ENCODE assay signal across 1 cellular context in the genomic region with DNA sequence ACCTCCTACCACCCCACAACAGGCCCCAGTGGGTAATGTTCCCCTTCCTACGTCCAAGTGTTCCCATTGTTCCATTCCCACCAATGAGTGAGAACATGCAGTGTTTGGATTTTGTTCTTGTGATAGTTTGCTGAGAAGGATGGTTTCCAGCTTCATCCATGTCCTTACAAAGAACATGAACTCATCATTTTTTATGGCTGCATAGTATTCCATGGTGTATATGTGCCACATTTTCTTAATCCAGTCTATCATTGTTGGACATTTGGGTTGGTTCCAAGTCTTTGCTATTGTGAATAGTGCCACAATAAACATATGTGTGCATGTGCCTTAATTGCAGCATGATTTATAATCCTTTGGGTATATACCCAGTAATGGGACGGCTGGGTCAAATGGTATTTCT.
TF ChIP-seq lines count a peak whose summit lies in the region.
"Not testable (repeated sequence)": the region's sequence is repeated elsewhere in the genome, so short reads cannot be mapped to it uniquely, and the experiment has no call there.

No MANE protein-coding gene starts in this region.

- H3K9me3 ChIP-seq in HEK293 (ENCODE audit: control insufficient read depth, insufficient read depth, low read depth, low read length), result not testable (repeated sequence)

- H3K4me1 ChIP-seq in HEK293 (ENCODE audit: control insufficient read depth, insufficient read depth, low read length), result not testable (repeated sequence)

- not testable (repeated sequence) for H3K27ac ChIP-seq in HEK293 (ENCODE audit: extremely low read depth, low read depth, low read length)

- POLR2A ChIA-PET in HEK293 (lab: Yijun Ruan, JAX), result not testable (repeated sequence)

- CTCF ChIA-PET in HEK293 (lab: Yijun Ruan, JAX), result not testable (repeated sequence)

- H3K4me3 ChIP-seq in HEK293 (ENCODE audit: low read depth, low read length), result not testable (repeated sequence)

- not testable (repeated sequence) for H3K36me3 ChIP-seq in HEK293 (ENCODE audit: control insufficient read depth in 2 of 2, insufficient read depth in 1 of 2, low read length in 2 of 2)

- not testable (repeated sequence) for TF ChIP-seq CTCF in HEK293 (tag by site-specific recombination; IDR thresholded peaks at IDR 0.05)

TF ChIP-seq in HEK293, 187 proteins besides CTCF, POLR2A, EP300 and RAD21:
- TF ChIP-seq ZNF146 (tag by site-specific recombination; IDR thresholded peaks at IDR 0.05), result peak; percentile 83
- TF ChIP-seq, protein P1, sequence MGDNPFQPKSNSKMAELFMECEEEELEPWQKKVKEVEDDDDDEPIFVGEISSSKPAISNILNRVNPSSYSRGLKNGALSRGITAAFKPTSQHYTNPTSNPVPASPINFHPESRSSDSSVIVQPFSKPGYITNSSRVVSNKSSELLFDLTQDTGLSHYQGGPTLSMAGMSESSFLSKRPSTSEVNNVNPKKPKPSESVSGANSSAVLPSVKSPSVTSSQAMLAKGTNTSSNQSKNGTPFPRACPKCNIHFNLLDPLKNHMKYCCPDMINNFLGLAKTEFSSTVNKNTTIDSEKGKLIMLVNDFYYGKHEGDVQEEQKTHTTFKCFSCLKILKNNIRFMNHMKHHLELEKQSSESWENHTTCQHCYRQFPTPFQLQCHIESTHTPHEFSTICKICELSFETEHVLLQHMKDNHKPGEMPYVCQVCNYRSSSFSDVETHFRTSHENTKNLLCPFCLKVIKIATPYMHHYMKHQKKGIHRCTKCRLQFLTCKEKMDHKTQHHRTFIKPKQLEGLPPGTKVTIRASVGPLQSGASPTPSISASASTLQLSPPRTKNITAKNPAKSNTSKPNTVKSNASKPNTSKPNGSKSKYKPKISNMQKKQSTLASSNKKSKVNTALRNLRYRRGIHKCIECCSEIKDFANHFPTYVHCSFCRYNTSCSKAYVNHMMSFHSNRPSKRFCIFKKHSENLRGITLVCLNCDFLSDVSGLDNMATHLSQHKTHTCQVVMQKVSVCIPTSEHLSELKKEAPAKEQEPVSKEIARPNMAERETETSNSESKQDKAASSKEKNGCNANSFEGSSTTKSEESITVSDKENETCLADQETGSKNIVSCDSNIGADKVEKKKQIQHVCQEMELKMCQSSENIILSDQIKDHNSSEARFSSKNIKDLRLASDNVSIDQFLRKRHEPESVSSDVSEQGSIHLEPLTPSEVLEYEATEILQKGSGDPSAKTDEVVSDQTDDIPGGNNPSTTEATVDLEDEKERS (tag by site-specific recombination; IDR thresholded peaks at IDR 0.05), result peak; percentile 60; the same call in 1 of the 2 replicates
